ENCODE assay signal across 18 cellular contexts in the genomic region with DNA sequence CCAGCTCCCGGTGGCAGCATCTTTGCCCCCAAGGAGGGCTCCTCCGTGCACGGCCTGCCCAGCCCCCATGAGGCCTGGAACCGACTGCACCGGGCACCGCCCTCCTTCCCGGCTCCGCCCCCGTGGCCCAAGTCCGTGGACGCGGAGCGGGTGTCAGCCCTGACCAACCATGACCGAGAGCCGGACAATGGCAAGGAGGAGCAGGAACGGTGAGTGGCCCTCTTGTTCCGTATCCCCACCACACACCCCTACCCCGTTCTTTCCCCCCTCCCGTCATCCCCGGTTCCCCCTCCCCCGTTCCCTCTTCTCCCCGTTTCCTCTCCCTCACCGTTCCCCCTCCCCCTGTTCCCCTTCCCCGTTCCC. TPM values are rescaled to one million over a fixed set of nuclear protein-coding genes. Genes with fewer than 3 reads are reported as not detected.
DNase-seq lines count a peak whose midpoint lies in the region; ATAC-seq and TF ChIP-seq lines count a peak whose summit lies in the region.
"Had no signal": no experiment of that assay in that cellular context is flagged by ENCODE, and none has a peak within 500 bp of the region (broad histone marks: within the 10 kb centered on the region; RNA-seq: fewer than 3 reads in every experiment).

No MANE protein-coding gene starts in this region.

- POLR2A ChIA-PET in CD8-positive, alpha-beta memory T cell (lab: Charles Lee), result interaction anchor here (0.6 kb wide), 1 partner anchor 402 kb away, joined by 4 read pairs; no protein-coding TSS in a partner anchor

- WGBS in stomach, 5 donors, result 59 to 76% (median 67%) methylated on average over 18 to 24 of the region's 24 CpGs

- H3K36me3 Mint-ChIP-seq in HFFc6 (ENCODE audit: low read depth), result peaks cover 9% of the 10 kb centered on the region
- peaks cover 0 to 41% (median 13%) of the 10 kb centered on the region in 3 donors for H3K36me3 Mint-ChIP-seq in CD8-positive, alpha-beta memory T cell

- TF ChIP-seq EP300 in stomach (IDR thresholded peaks at IDR 0.05), result no peak

- H3K27me3 ChIP-seq in stomach, result no peaks in the 10 kb centered on the region
- no peaks in the 10 kb centered on the region for H3K27me3 ChIP-seq in CD8-positive, alpha-beta memory T cell (ENCODE audit: insufficient read depth, low read length, poor library complexity, severe bottlenecking)

- no peak for TF ChIP-seq CTCF in HFFc6 (IDR thresholded peaks at IDR 0.05)
- TF ChIP-seq CTCF in stomach (IDR thresholded peaks at IDR 0.05), result no peak

- H3K4me1 ChIP-seq in stomach, result no peaks in the 10 kb centered on the region
- no peaks in the 10 kb centered on the region for H3K4me1 ChIP-seq in CD8-positive, alpha-beta memory T cell (ENCODE audit: insufficient read depth, low read length)

- H3K27ac Mint-ChIP-seq in HFFc6, result no peak overlapping the region
- no peak overlapping the region for H3K27ac Mint-ChIP-seq in CD8-positive, alpha-beta memory T cell

- no peak for TF ChIP-seq POLR2A in stomach (IDR thresholded peaks at IDR 0.05)

- ATAC-seq in Right ventricle myocardium superior (ENCODE audit: poor library complexity) (peak; percentile 55), HG03432 (IDR thresholded peaks at IDR 0.05; ENCODE audit: unreplicated experiment) (no peak)
- ATAC-seq: GM12878; stimulated activated naive CD8-positive, alpha-beta T cell treated with anti-CD3 and anti-CD28 coated beads, Interleukin-15, Interleukin-2, amounts not matched to agents 100 U/mL and 50 U/mL, for 24 hours had no signal

- peak overlapping the region; percentile 27 to 42 (median 32) for H3K4me3 ChIP-seq in stomach
- no peak overlapping the region for H3K4me3 ChIP-seq in CD8-positive, alpha-beta memory T cell (ENCODE audit: low read length)
- H3K4me3 ChIP-seq: GM12878 had no signal

- DNase-seq in HFFc6, result peak; percentile 20
- peak; percentile 70 for DNase-seq in Right ventricle myocardium superior
- DNase-seq in left kidney (ENCODE audit: low read depth, low spot score), result peak; percentile 84
- no peak for DNase-seq in stomach
- no peak for DNase-seq in CD8-positive, alpha-beta memory T cell
- DNase-seq in NOMO-1 treated with DMSO at 0.1 percent for 48 hours (lab: John Stamatoyannopoulos, UW; ENCODE audit: unreplicated experiment), result no peak
- DNase-seq in stimulated activated CD4-positive, alpha-beta T cell treated with anti-CD3 and anti-CD28 coated beads, Interleukin-2, amount 100 ng/mL, for 24 hours, result no peak
- DNase-seq: activated effector memory CD4-positive, alpha-beta T cell treated with Interleukin-2 at 50 U/mL for 16 hours; amygdala; NCI-H1436; stimulated activated CD4-positive, alpha-beta T cell treated with anti-CD3 and anti-CD28 coated beads, Interleukin-15, amount 100 ng/mL, for 24 hours; stimulated activated naive CD8-positive, alpha-beta T cell treated with anti-CD3 and anti-CD28 coated beads, Interleukin-15, Interleukin-2, amounts not matched to agents 100 U/mL and 50 U/mL, for 24 hours had no signal

- CTCF ChIA-PET in CD8-positive, alpha-beta memory T cell (lab: Charles Lee), result no interaction called here

- peaks cover 1% of the 10 kb centered on the region; the same call in 1 of the 2 replicates for H3K27me3 Mint-ChIP-seq in HFFc6 (ENCODE audit: insufficient read depth)
- H3K27me3 Mint-ChIP-seq in CD8-positive, alpha-beta memory T cell, result no peaks in the 10 kb centered on the region

- H3K4me1 Mint-ChIP-seq in HFFc6 (ENCODE audit: low read depth), result no peaks in the 10 kb centered on the region
- no peaks in the 10 kb centered on the region for H3K4me1 Mint-ChIP-seq in CD8-positive, alpha-beta memory T cell

- peaks cover 14 to 67% (median 63%) of the 10 kb centered on the region in 4 donors for H3K36me3 ChIP-seq in stomach
- H3K36me3 ChIP-seq in CD8-positive, alpha-beta memory T cell (ENCODE audit: insufficient read depth, low read length), result peaks cover 4% of the 10 kb centered on the region

- H3K4me3 Mint-ChIP-seq in HFFc6, result peak overlapping the region; percentile 54
- no peak overlapping the region for H3K4me3 Mint-ChIP-seq in CD8-positive, alpha-beta memory T cell

- H3K27ac ChIP-seq in stomach, result peak overlapping the region in 2 of 5 donors; percentile 47 to 49
- no peak overlapping the region for H3K27ac ChIP-seq in CD8-positive, alpha-beta memory T cell (ENCODE audit: low read depth, low read length)
- H3K27ac ChIP-seq: RWPE1 had no signal

- H3K9me3 ChIP-seq in stomach, result no peaks in the 10 kb centered on the region
- no peaks in the 10 kb centered on the region for H3K9me3 ChIP-seq in CD8-positive, alpha-beta memory T cell (ENCODE audit: low read length)

- H3K9me3 Mint-ChIP-seq in HFFc6, result no peaks in the 10 kb centered on the region
- H3K9me3 Mint-ChIP-seq in CD8-positive, alpha-beta memory T cell, result no peaks in the 10 kb centered on the region

- intact Hi-C loops in Right ventricle myocardium superior (cut with DNase I) (no loop called here), stomach (cut with DNase I; ENCODE audit: low total_unique reads) (no loop called here)

RNA-seq across cellular contexts. Expression of a gene that starts 28.3 kb away (rescaled TPM):
- under 1 TPM; 0.23 to 1.00 (median 0.52) TPM for total RNA-seq in HFFc6 (2021; fragmentation: NEBNext Ultra II Directional; extraction: Animal tissue kit (Norgen Biotek cat#: 25700))
- total RNA-seq in Right ventricle myocardium superior, result not detected
- not detected for total RNA-seq in stomach
- under 1 TPM in 1 of 3 donors, not detected in 2; 0.60 TPM for polyA plus RNA-seq in stomach
- total RNA-seq in CD8-positive, alpha-beta memory T cell, result not detected
- not detected for polyA plus RNA-seq in CD8-positive, alpha-beta memory T cell
- total RNA-seq: cerebellum, frontal cortex, GM12878, myocyte had no signal
- polyA plus RNA-seq: GM12878 had no signal

RNA-seq across cellular contexts. Expression of a gene that starts 36.5 kb away (rescaled TPM):
- total RNA-seq in HFFc6 (2021; fragmentation: NEBNext Ultra II Directional; extraction: Animal tissue kit (Norgen Biotek cat#: 25700)), result not detected
- not detected for total RNA-seq in Right ventricle myocardium superior
- total RNA-seq in stomach, result not detected
- under 1 TPM in 2 of 3 donors, not detected in 1; 0.19 to 0.78 TPM for polyA plus RNA-seq in stomach
- not detected for total RNA-seq in CD8-positive, alpha-beta memory T cell
- not detected for polyA plus RNA-seq in CD8-positive, alpha-beta memory T cell
- total RNA-seq: cerebellum, frontal cortex, GM12878, myocyte had no signal
- polyA plus RNA-seq: GM12878 had no signal

Comparison
In these comparisons a context has a peak if more than half of its experiments do, and no peak if none do; other contexts are left out.
1. DNase-seq: peak in HFFc6 (single experiment), Right ventricle myocardium superior (single experiment) and left kidney (single experiment); none in stomach (single experiment), CD8-positive, alpha-beta memory T cell (0 of 5), NOMO-1 treated with DMSO at 0.1 percent for 48 hours (single experiment) and stimulated activated CD4-positive, alpha-beta T cell treated with anti-CD3 and anti-CD28 coated beads, Interleukin-2, amount 100 ng/mL, for 24 hours (0 of 2).